In genomic region chr7:43583424-43584199, GRCh38 we compare ENCODE assay signal across 8 cellular contexts. TPM values are rescaled to one million over a fixed set of nuclear protein-coding genes. Genes with fewer than 3 reads are reported as not detected.
DNase-seq lines count a peak whose midpoint lies in the region; ATAC-seq and TF ChIP-seq lines count a peak whose summit lies in the region.

No MANE protein-coding gene starts in this region.

- H2AFZ ChIP-seq in PC-3 (ENCODE audit: low read length) (no peak overlapping the region), neural progenitor cell (replicated peaks) (peak overlapping the region; percentile 90)

- H3K9ac ChIP-seq in BLaER1 treated with 17β-estradiol and CSF1 and Interleukin-3, amounts not matched to agents 10 nM and 100 nM = peak overlapping the region; percentile 89 to 98 (median 97)
- peak overlapping the region; percentile 90 for H3K9ac ChIP-seq in PC-3 (ENCODE audit: low read length)
- peak overlapping the region; percentile 44 for H3K9ac ChIP-seq in neural progenitor cell
- peak overlapping the region; percentile 79 to 83 for H3K9ac ChIP-seq in stomach smooth muscle (ENCODE audit: low read length in 2 of 2)

- ATAC-seq in GM19035 (IDR thresholded peaks at IDR 0.05; ENCODE audit: unreplicated experiment) (peak; percentile 28), HG03378 (IDR thresholded peaks at IDR 0.05; ENCODE audit: unreplicated experiment) (peak; percentile 8), PC-3 (peak; percentile 18)

- H4K20me1 ChIP-seq in BLaER1 treated with 17β-estradiol and CSF1 and Interleukin-3, amounts not matched to agents 10 nM and 100 nM = peaks cover 23 to 56% (median 47%) of the 10 kb centered on the region in 11 experiments; a peak in 21 of 22 replicates
- peaks cover 49% of the 10 kb centered on the region for H4K20me1 ChIP-seq in PC-3 (ENCODE audit: low read length)
- H4K20me1 ChIP-seq in neural progenitor cell (ENCODE audit: low read depth) = peaks cover 16% of the 10 kb centered on the region

- CTCF ChIA-PET in PC-3 (lab: Charles Lee) = interaction anchor here (0.6 to 2.4 kb wide), 26 partner anchors 11 to 651 kb away, joined by 3 to 167 read pairs (median 7); partner anchors contain the start of genes BLVRA, MRPL32 and PSMA2

- no TSS peak for BruUV-seq in PC-3 (replicated peaks; lab: Mats Ljungman, UMichigan)

- H3K4me3 ChIP-seq in BLaER1 treated with 17β-estradiol and CSF1 and Interleukin-3, amounts not matched to agents 10 nM and 100 nM = peak overlapping the region; percentile 81 to 99 (median 94)
- peak overlapping the region; percentile 95 for H3K4me3 ChIP-seq in PC-3 (ENCODE audit: low read length)
- peak overlapping the region; percentile 91 to 98 for H3K4me3 ChIP-seq in foreskin fibroblast (ENCODE audit: low read depth in 1 of 2, low read length in 2 of 2)
- H3K4me3 ChIP-seq in neural progenitor cell = peak overlapping the region; percentile 96
- H3K4me3 ChIP-seq in stomach smooth muscle (ENCODE audit: low read length in 2 of 2) = peak overlapping the region; percentile 90 to 91

- H3K27ac Mint-ChIP-seq in activated T-helper 2 cell treated with anti-CD3 and anti-CD28 coated beads, Interferon-gamma antibody, Interleukin-2, Interleukin-4, amounts not matched to agents 10 μg/mL and 5 μg/mL and 100 μg/mL, durations not matched to agents 14 hours and 24 hours and 36 hours = peak overlapping the region; percentile 91
- peak overlapping the region; percentile 89 for H3K27ac Mint-ChIP-seq in neural progenitor cell

- H3K9me3 ChIP-seq in BLaER1 treated with 17β-estradiol and CSF1 and Interleukin-3, amounts not matched to agents 10 nM and 100 nM (replicated peaks in 1 of 11) = peaks cover 0 to 3% (median 0%) of the 10 kb centered on the region in 11 experiments; a peak in 1 of 22 replicates
- H3K9me3 ChIP-seq in PC-3 (ENCODE audit: low read length) (no peaks in the 10 kb centered on the region), neural progenitor cell (ENCODE audit: low read depth) (no peaks in the 10 kb centered on the region), stomach smooth muscle (ENCODE audit: control insufficient read depth in 2 of 2, low read length in 2 of 2) (no peaks in the 10 kb centered on the region)

- POLR2A ChIA-PET in PC-3 (lab: Charles Lee; ENCODE audit: unreplicated experiment) = interaction anchor here (0.6 to 1.4 kb wide), 12 partner anchors 8 to 631 kb away, joined by 3 to 120 read pairs (median 5); no protein-coding TSS in a partner anchor

- TF ChIP-seq CTCF in PC-3 (conservative IDR thresholded peaks at IDR 0.05; ENCODE audit: low read depth, low read length) = no peak; the same call in 1 of the 2 replicates
- no peak for TF ChIP-seq CTCF in foreskin fibroblast (IDR thresholded peaks at IDR 0.05; ENCODE audit: low read depth, low read length)
- TF ChIP-seq CTCF in neural progenitor cell (IDR thresholded peaks at IDR 0.05) = peak; percentile 35

- peaks cover 57% of the 10 kb centered on the region for H3K79me2 ChIP-seq in PC-3 (ENCODE audit: low read length)
- peaks cover 25% of the 10 kb centered on the region for H3K79me2 ChIP-seq in neural progenitor cell (ENCODE audit: low read depth)

- DNase-seq in PC-3 = peak; percentile 50
- peak; percentile 63 for DNase-seq in activated T-helper 2 cell treated with anti-CD3 and anti-CD28 coated beads, Interferon-gamma antibody, Interleukin-2, Interleukin-4, amounts not matched to agents 10 μg/mL and 5 μg/mL and 100 μg/mL, durations not matched to agents 14 hours and 24 hours and 36 hours (ENCODE audit: low spot score)
- peak in 1 of 2 donors; percentile 77 for DNase-seq in foreskin fibroblast
- DNase-seq in neural progenitor cell (ENCODE audit: low spot score) = peak; percentile 77

- H3K4me3 Mint-ChIP-seq in activated T-helper 2 cell treated with anti-CD3 and anti-CD28 coated beads, Interferon-gamma antibody, Interleukin-2, Interleukin-4, amounts not matched to agents 10 μg/mL and 5 μg/mL and 100 μg/mL, durations not matched to agents 14 hours and 24 hours and 36 hours (ENCODE audit: low read depth) = peak overlapping the region; percentile 91
- H3K4me3 Mint-ChIP-seq in neural progenitor cell = peak overlapping the region; percentile 92

- peaks cover 38% of the 10 kb centered on the region for H3K4me1 Mint-ChIP-seq in activated T-helper 2 cell treated with anti-CD3 and anti-CD28 coated beads, Interferon-gamma antibody, Interleukin-2, Interleukin-4, amounts not matched to agents 10 μg/mL and 5 μg/mL and 100 μg/mL, durations not matched to agents 14 hours and 24 hours and 36 hours (ENCODE audit: low read depth)
- peaks cover 27% of the 10 kb centered on the region for H3K4me1 Mint-ChIP-seq in neural progenitor cell

- no peaks in the 10 kb centered on the region; a peak in 1 of 22 replicates for H3K27me3 ChIP-seq in BLaER1 treated with 17β-estradiol and CSF1 and Interleukin-3, amounts not matched to agents 10 nM and 100 nM
- no peaks in the 10 kb centered on the region for H3K27me3 ChIP-seq in PC-3 (ENCODE audit: low read length)
- H3K27me3 ChIP-seq in neural progenitor cell = peaks cover 37% of the 10 kb centered on the region
- no peaks in the 10 kb centered on the region for H3K27me3 ChIP-seq in stomach smooth muscle (ENCODE audit: control insufficient read depth in 1 of 2, insufficient read depth in 2 of 2, low read length in 2 of 2)

- peak overlapping the region; percentile 88 to 99 (median 93) for H3K27ac ChIP-seq in BLaER1 treated with 17β-estradiol and CSF1 and Interleukin-3, amounts not matched to agents 10 nM and 100 nM
- H3K27ac ChIP-seq in PC-3 (ENCODE audit: low read length) = peak overlapping the region; percentile 74
- H3K27ac ChIP-seq in neural progenitor cell = no peak overlapping the region
- peak overlapping the region; percentile 66 for H3K27ac ChIP-seq in stomach smooth muscle (ENCODE audit: low read length)

- no peaks in the 10 kb centered on the region for H3K9me2 ChIP-seq in PC-3 (replicated peaks; ENCODE audit: low read length)

- H3K36me3 Mint-ChIP-seq in activated T-helper 2 cell treated with anti-CD3 and anti-CD28 coated beads, Interferon-gamma antibody, Interleukin-2, Interleukin-4, amounts not matched to agents 10 μg/mL and 5 μg/mL and 100 μg/mL, durations not matched to agents 14 hours and 24 hours and 36 hours (ENCODE audit: low read depth) = peaks cover 4% of the 10 kb centered on the region
- no peaks in the 10 kb centered on the region for H3K36me3 Mint-ChIP-seq in neural progenitor cell

- no peaks in the 10 kb centered on the region for H3F3A ChIP-seq in PC-3 (ENCODE audit: low read length, unreplicated experiment)
- H3F3A ChIP-seq in neural progenitor cell (ENCODE audit: low read depth) = peaks cover 26% of the 10 kb centered on the region

- peak overlapping the region; percentile 87 to 99 (median 93) for H3K4me2 ChIP-seq in BLaER1 treated with 17β-estradiol and CSF1 and Interleukin-3, amounts not matched to agents 10 nM and 100 nM
- H3K4me2 ChIP-seq in PC-3 (ENCODE audit: low read length) = peak overlapping the region; percentile 84
- H3K4me2 ChIP-seq in neural progenitor cell = peak overlapping the region; percentile 95

- H3K4me1 ChIP-seq in BLaER1 treated with 17β-estradiol and CSF1 and Interleukin-3, amounts not matched to agents 10 nM and 100 nM = peaks cover 11 to 25% (median 16%) of the 10 kb centered on the region in 10 experiments
- H3K4me1 ChIP-seq in PC-3 (ENCODE audit: insufficient read depth, low read length) (peaks cover 34% of the 10 kb centered on the region), neural progenitor cell (peaks cover 16% of the 10 kb centered on the region), stomach smooth muscle (ENCODE audit: control insufficient read depth, insufficient read depth, low read length) (peaks cover 15% of the 10 kb centered on the region)

- no peaks in the 10 kb centered on the region for H3K9me3 Mint-ChIP-seq in activated T-helper 2 cell treated with anti-CD3 and anti-CD28 coated beads, Interferon-gamma antibody, Interleukin-2, Interleukin-4, amounts not matched to agents 10 μg/mL and 5 μg/mL and 100 μg/mL, durations not matched to agents 14 hours and 24 hours and 36 hours
- H3K9me3 Mint-ChIP-seq in neural progenitor cell = no peaks in the 10 kb centered on the region

- intact Hi-C loops in PC-3 (cut with micrococcal nuclease) = loop anchor here (1.0 kb wide), 1 partner anchor 256 kb away; no protein-coding TSS in a partner anchor
- intact Hi-C loops in activated T-helper 2 cell treated with anti-CD3 and anti-CD28 coated beads, Interferon-gamma antibody, Interleukin-2, Interleukin-4, amounts not matched to agents 10 μg/mL and 5 μg/mL and 100 μg/mL, durations not matched to agents 14 hours and 24 hours and 36 hours (cut with micrococcal nuclease) = loop anchor here (1.0 to 5.0 kb wide), 4 partner anchors 8 to 274 kb away; partner anchors contain the start of gene COA1

- peaks cover 19% of the 10 kb centered on the region for H3K27me3 Mint-ChIP-seq in activated T-helper 2 cell treated with anti-CD3 and anti-CD28 coated beads, Interferon-gamma antibody, Interleukin-2, Interleukin-4, amounts not matched to agents 10 μg/mL and 5 μg/mL and 100 μg/mL, durations not matched to agents 14 hours and 24 hours and 36 hours (ENCODE audit: low read depth)
- peaks cover 2% of the 10 kb centered on the region for H3K27me3 Mint-ChIP-seq in neural progenitor cell (ENCODE audit: insufficient read depth, low read depth)

- H3K36me3 ChIP-seq in BLaER1 treated with 17β-estradiol and CSF1 and Interleukin-3, amounts not matched to agents 10 nM and 100 nM = no peaks in the 10 kb centered on the region; a peak in 1 of 22 replicates
- no peaks in the 10 kb centered on the region for H3K36me3 ChIP-seq in PC-3 (ENCODE audit: low read depth, low read length)
- H3K36me3 ChIP-seq in neural progenitor cell = no peaks in the 10 kb centered on the region
- no peaks in the 10 kb centered on the region for H3K36me3 ChIP-seq in stomach smooth muscle (ENCODE audit: control insufficient read depth in 2 of 2, insufficient read depth in 2 of 2, low read length in 2 of 2)

RNA-seq across cellular contexts. Expression of gene STK17A, which starts 0.7 kb away (rescaled TPM):
- 75.4 and 82.5 TPM in 2 replicates for total RNA-seq in PC-3 (2014; rRNA removed)
- 20.4 and 21.7 TPM in 2 replicates for total RNA-seq in activated T-helper 2 cell treated with anti-CD3 and anti-CD28 coated beads, Interferon-gamma antibody, Interleukin-2, Interleukin-4, amounts not matched to agents 10 μg/mL and 5 μg/mL and 100 μg/mL, durations not matched to agents 14 hours and 24 hours and 36 hours
- total RNA-seq in neural progenitor cell (ENCODE audit: low replicate concordance) = 13.1 and 15.6 TPM in 2 replicates

Comparison
In these comparisons a context has a peak if more than half of its experiments do, and no peak if none do; other contexts are left out.
1. H3K9ac ChIP-seq: peak in every context shown above with its lines; median percentile 97 in BLaER1 treated with 17β-estradiol and CSF1 and Interleukin-3, amounts not matched to agents 10 nM and 100 nM; 90 in PC-3; 81 in stomach smooth muscle; 44 in neural progenitor cell.